ENCODE assay signal across 2 cellular contexts in genomic region chr20:8587246-8587645, GRCh38.
TF ChIP-seq lines count a peak whose summit lies in the region.

No MANE protein-coding gene starts in this region.

TF ChIP-seq in SK-N-SH, 30 proteins besides CTCF, POLR2A, EP300 and RAD21 (continued from another document):
- TF ChIP-seq ZBTB33 (IDR thresholded peaks at IDR 0.05; ENCODE audit: borderline replicate concordance, low read depth) (no peak), MEF2A (IDR thresholded peaks at IDR 0.05; ENCODE audit: borderline replicate concordance, low read depth) (no peak), EZH2phosphoT487 (IDR thresholded peaks at IDR 0.05; ENCODE audit: borderline replicate concordance, low read depth) (no peak), FOXM1 (IDR thresholded peaks at IDR 0.05; ENCODE audit: low read depth) (no peak), PBX3 (IDR thresholded peaks at IDR 0.05) (no peak), TAF1 (IDR thresholded peaks at IDR 0.05; ENCODE audit: borderline replicate concordance, low read depth, low read length) (no peak), NRF1 (IDR thresholded peaks at IDR 0.05; ENCODE audit: low read depth, low read length) (no peak), TCF12 (IDR thresholded peaks at IDR 0.05) (no peak), RXRA (IDR thresholded peaks at IDR 0.05; ENCODE audit: borderline replicate concordance, low read depth) (no peak), RFX5 (IDR thresholded peaks at IDR 0.05; ENCODE audit: low read length) (no peak), GABPA (IDR thresholded peaks at IDR 0.05; ENCODE audit: low read depth) (no peak)
- TF ChIP-seq, protein P1, sequence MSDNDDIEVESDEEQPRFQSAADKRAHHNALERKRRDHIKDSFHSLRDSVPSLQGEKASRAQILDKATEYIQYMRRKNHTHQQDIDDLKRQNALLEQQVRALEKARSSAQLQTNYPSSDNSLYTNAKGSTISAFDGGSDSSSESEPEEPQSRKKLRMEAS (IDR thresholded peaks at IDR 0.05; ENCODE audit: low read depth) = no peak

TF ChIP-seq in SK-N-SH treated with all-trans-retinoic acid at 6 μM for 48 hours, 23 proteins besides CTCF, POLR2A, EP300 and RAD21 (continued from another document):
- TF ChIP-seq TCF4 (CRISPR knock-in tag; IDR thresholded peaks at IDR 0.05; ENCODE audit: borderline replicate concordance) (no peak), PPARA (CRISPR knock-in tag; IDR thresholded peaks at IDR 0.05; ENCODE audit: borderline replicate concordance) (no peak), ZFP3 (CRISPR knock-in tag; IDR thresholded peaks at IDR 0.05) (no peak), GLIS3 (CRISPR knock-in tag; IDR thresholded peaks at IDR 0.05) (no peak), ZNF565 (CRISPR knock-in tag; conservative IDR thresholded peaks at IDR 0.05; ENCODE audit: low read depth) (no peak), ARNTL (CRISPR knock-in tag; IDR thresholded peaks at IDR 0.05; ENCODE audit: borderline replicate concordance, low read depth) (no peak), RARB (CRISPR knock-in tag; IDR thresholded peaks at IDR 0.05) (no peak), TOX (CRISPR knock-in tag; IDR thresholded peaks at IDR 0.05; ENCODE audit: borderline replicate concordance) (no peak), ZNF70 (CRISPR knock-in tag; IDR thresholded peaks at IDR 0.05) (no peak), SNAI2 (CRISPR knock-in tag; IDR thresholded peaks at IDR 0.05) (no peak)
